ENCODE assay signal across 8 cellular contexts in genomic region chr11:12893787-12894672, GRCh38.
DNase-seq lines count a peak whose midpoint lies in the region; ATAC-seq and TF ChIP-seq lines count a peak whose summit lies in the region.

No MANE protein-coding gene starts in this region.

- no peaks in the 10 kb centered on the region for H3K9me3 ChIP-seq in mesenchymal stem cell (ENCODE audit: control insufficient read depth, low read length)

- DNase-seq in AG10803 (ENCODE audit: low read depth) (peak; percentile 71), NCI-H2029 (lab: John Stamatoyannopoulos, UW) (peak; percentile 38), WTC11 (ENCODE audit: low spot score) (peak; percentile 84), dorsolateral prefrontal cortex (peak in 9 of 10 donors; percentile 43 to 79 (median 67)), mesenchymal stem cell (peak; percentile 59)
- peak; percentile 26 to 78 for DNase-seq in stimulated activated effector memory CD8-positive, alpha-beta T cell treated with anti-CD3 and anti-CD28 coated beads, Interleukin-12 subunit alpha, Interleukin-12 subunit beta, amount 100 ng/mL, for 72 hours (ENCODE audit: low spot score in 2 of 2)

- H3K23ac ChIP-seq in mesenchymal stem cell (ENCODE audit: low read length in 2 of 2), result peak overlapping the region in 1 of 2 experiments; percentile 35

- peak overlapping the region in 1 of 2 experiments; percentile 57 for H3K4ac ChIP-seq in mesenchymal stem cell (ENCODE audit: low read depth in 1 of 2, low read length in 2 of 2)

- ATAC-seq in GM18511 (IDR thresholded peaks at IDR 0.05; ENCODE audit: unreplicated experiment), result peak; percentile 49
- ATAC-seq in WTC11, result peak; percentile 61
- ATAC-seq in stimulated activated effector memory CD8-positive, alpha-beta T cell treated with anti-CD3 and anti-CD28 coated beads, Interleukin-12 subunit alpha, Interleukin-12 subunit beta, amount 100 ng/mL, for 72 hours, result no peak
- no peak for ATAC-seq in GM21390 (IDR thresholded peaks at IDR 0.05; ENCODE audit: unreplicated experiment)

- H2AK5ac ChIP-seq in mesenchymal stem cell (ENCODE audit: low read length, severe bottlenecking), result peak overlapping the region; percentile 70

- H4K91ac ChIP-seq in mesenchymal stem cell (ENCODE audit: low read length), result peak overlapping the region; percentile 56

- CTCF ChIA-PET in WTC11 (lab: Charles Lee), result interaction anchor here (0.6 to 3.1 kb wide), 6 partner anchors 9 to 605 kb away, joined by 3 to 13 read pairs (median 10); no protein-coding TSS in a partner anchor

- H3K36me3 Mint-ChIP-seq in WTC11, result peaks cover 23% of the 10 kb centered on the region
- no peaks in the 10 kb centered on the region for H3K36me3 Mint-ChIP-seq in stimulated activated effector memory CD8-positive, alpha-beta T cell treated with anti-CD3 and anti-CD28 coated beads, Interleukin-12 subunit alpha, Interleukin-12 subunit beta, amount 100 ng/mL, for 72 hours

- H3K9ac ChIP-seq in mesenchymal stem cell (ENCODE audit: low read length), result peak overlapping the region; percentile 42

- H3K18ac ChIP-seq in mesenchymal stem cell (ENCODE audit: low read depth in 1 of 2, low read length in 2 of 2), result peak overlapping the region; percentile 52 to 71

- no peak overlapping the region for H3K27ac ChIP-seq in dorsolateral prefrontal cortex
- peak overlapping the region; percentile 2 for H3K27ac ChIP-seq in mesenchymal stem cell (ENCODE audit: low read length, poor library complexity, severe bottlenecking)

- 47% methylated on average over 10 of the region's 12 CpGs for WGBS in mesenchymal stem cell

- intact Hi-C loops in dorsolateral prefrontal cortex (cut with DNase I), result loop anchor here (1.0 to 10.0 kb wide), 7 partner anchors 222 to 847 kb away; partner anchors contain the start of gene TEAD1 (in 1 of the 2)

- H3K79me1 ChIP-seq in mesenchymal stem cell (replicated peaks; ENCODE audit: low read length, poor library complexity, severe bottlenecking), result peaks cover 41% of the 10 kb centered on the region

- no peak overlapping the region for H2BK5ac ChIP-seq in mesenchymal stem cell (ENCODE audit: low read depth, low read length, poor library complexity, severe bottlenecking)

- POLR2A ChIA-PET in WTC11 (lab: Charles Lee), result no interaction called here

- H2AFZ ChIP-seq in mesenchymal stem cell (ENCODE audit: low read depth, low read length), result no peak overlapping the region

- peak overlapping the region in 1 of 2 experiments; percentile 9 for H3K14ac ChIP-seq in mesenchymal stem cell (ENCODE audit: low read length in 2 of 2)

- no peak overlapping the region for H3K4me3 Mint-ChIP-seq in WTC11
- no peak overlapping the region for H3K4me3 Mint-ChIP-seq in stimulated activated effector memory CD8-positive, alpha-beta T cell treated with anti-CD3 and anti-CD28 coated beads, Interleukin-12 subunit alpha, Interleukin-12 subunit beta, amount 100 ng/mL, for 72 hours

- peak overlapping the region; percentile 65 to 71 for H2BK12ac ChIP-seq in mesenchymal stem cell (ENCODE audit: low read length in 2 of 2)

- H3K4me3 ChIP-seq in AG10803 (ENCODE audit: low read length), result no peak overlapping the region
- no peak overlapping the region for H3K4me3 ChIP-seq in dorsolateral prefrontal cortex
- H3K4me3 ChIP-seq in mesenchymal stem cell (ENCODE audit: insufficient read depth in 1 of 2, low read depth in 1 of 2, low read length in 2 of 2), result no peak overlapping the region

- peaks cover 27% of the 10 kb centered on the region for H3K4me1 Mint-ChIP-seq in WTC11
- no peaks in the 10 kb centered on the region for H3K4me1 Mint-ChIP-seq in stimulated activated effector memory CD8-positive, alpha-beta T cell treated with anti-CD3 and anti-CD28 coated beads, Interleukin-12 subunit alpha, Interleukin-12 subunit beta, amount 100 ng/mL, for 72 hours

- H3K4me1 ChIP-seq in mesenchymal stem cell (ENCODE audit: control insufficient read depth, insufficient read depth, low read depth, low read length), result peaks cover 16% of the 10 kb centered on the region

- H3K4me2 ChIP-seq in mesenchymal stem cell (ENCODE audit: low read length, poor library complexity, severe bottlenecking), result no peak overlapping the region

- peaks cover 28 to 55% of the 10 kb centered on the region in 2 experiments for H3K36me3 ChIP-seq in mesenchymal stem cell (ENCODE audit: control insufficient read depth in 1 of 2, insufficient read depth in 2 of 2, low read depth in 1 of 2, low read length in 2 of 2)

- no peaks in the 10 kb centered on the region for H3K9me3 Mint-ChIP-seq in WTC11
- no peaks in the 10 kb centered on the region for H3K9me3 Mint-ChIP-seq in stimulated activated effector memory CD8-positive, alpha-beta T cell treated with anti-CD3 and anti-CD28 coated beads, Interleukin-12 subunit alpha, Interleukin-12 subunit beta, amount 100 ng/mL, for 72 hours

- no peaks in the 10 kb centered on the region for H3K27me3 ChIP-seq in dorsolateral prefrontal cortex
- no peaks in the 10 kb centered on the region for H3K27me3 ChIP-seq in mesenchymal stem cell (ENCODE audit: control insufficient read depth in 1 of 2, insufficient read depth in 1 of 2, low read length in 2 of 2)

- no peaks in the 10 kb centered on the region for H3K27me3 Mint-ChIP-seq in WTC11 (ENCODE audit: low read depth)

- H2BK120ac ChIP-seq in mesenchymal stem cell (ENCODE audit: low read depth, low read length), result no peak overlapping the region

- TF ChIP-seq CTCF in AG10803 (conservative IDR thresholded peaks at IDR 0.05; ENCODE audit: low read length) (peak; percentile 89), WTC11 (IDR thresholded peaks at IDR 0.05) (peak; percentile 80), dorsolateral prefrontal cortex (IDR thresholded peaks at IDR 0.05 in 54 of 56, conservative IDR thresholded peaks at IDR 0.05 in 2 of 56; ENCODE audit: low read depth in 1 of 56, partially characterized antibody in 56 of 56) (peak; percentile 81 to 98 (median 93))

- peak overlapping the region; percentile 57 for H4K8ac ChIP-seq in mesenchymal stem cell (ENCODE audit: low read length)

- H2BK15ac ChIP-seq in mesenchymal stem cell (ENCODE audit: low read depth, poor library complexity, severe bottlenecking), result peak overlapping the region; percentile 17

- peak overlapping the region; percentile 30 for H3K27ac Mint-ChIP-seq in WTC11
- no peak overlapping the region for H3K27ac Mint-ChIP-seq in stimulated activated effector memory CD8-positive, alpha-beta T cell treated with anti-CD3 and anti-CD28 coated beads, Interleukin-12 subunit alpha, Interleukin-12 subunit beta, amount 100 ng/mL, for 72 hours

TF ChIP-seq in WTC11, 78 proteins besides CTCF, POLR2A, EP300 and RAD21:
- TF ChIP-seq ZNF423 (CRISPR knock-in tag; IDR thresholded peaks at IDR 0.05) (peak; percentile 75), EMX1 (CRISPR knock-in tag; IDR thresholded peaks at IDR 0.05) (no peak), TEAD1 (CRISPR knock-in tag; IDR thresholded peaks at IDR 0.05) (peak; percentile 33; the same call in 1 of the 2 replicates)
- TF ChIP-seq, protein P1, sequence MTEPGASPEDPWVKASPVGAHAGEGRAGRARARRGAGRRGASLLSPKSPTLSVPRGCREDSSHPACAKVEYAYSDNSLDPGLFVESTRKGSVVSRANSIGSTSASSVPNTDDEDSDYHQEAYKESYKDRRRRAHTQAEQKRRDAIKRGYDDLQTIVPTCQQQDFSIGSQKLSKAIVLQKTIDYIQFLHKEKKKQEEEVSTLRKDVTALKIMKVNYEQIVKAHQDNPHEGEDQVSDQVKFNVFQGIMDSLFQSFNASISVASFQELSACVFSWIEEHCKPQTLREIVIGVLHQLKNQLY (CRISPR knock-in tag; IDR thresholded peaks at IDR 0.05), result no peak

Comparison
In these comparisons a context has a peak if more than half of its experiments do, and no peak if none do; other contexts are left out.
1. ATAC-seq: peak in GM18511 (single experiment) and WTC11 (single experiment); none in stimulated activated effector memory CD8-positive, alpha-beta T cell treated with anti-CD3 and anti-CD28 coated beads, Interleukin-12 subunit alpha, Interleukin-12 subunit beta, amount 100 ng/mL, for 72 hours (single experiment) and GM21390 (single experiment).
2. Peak in every context shown above with its lines, with median percentiles within 50 percentile points of each other: DNase-seq and CTCF ChIP-seq.